10 cellular contexts compared by ENCODE assay signal in the genomic region with DNA sequence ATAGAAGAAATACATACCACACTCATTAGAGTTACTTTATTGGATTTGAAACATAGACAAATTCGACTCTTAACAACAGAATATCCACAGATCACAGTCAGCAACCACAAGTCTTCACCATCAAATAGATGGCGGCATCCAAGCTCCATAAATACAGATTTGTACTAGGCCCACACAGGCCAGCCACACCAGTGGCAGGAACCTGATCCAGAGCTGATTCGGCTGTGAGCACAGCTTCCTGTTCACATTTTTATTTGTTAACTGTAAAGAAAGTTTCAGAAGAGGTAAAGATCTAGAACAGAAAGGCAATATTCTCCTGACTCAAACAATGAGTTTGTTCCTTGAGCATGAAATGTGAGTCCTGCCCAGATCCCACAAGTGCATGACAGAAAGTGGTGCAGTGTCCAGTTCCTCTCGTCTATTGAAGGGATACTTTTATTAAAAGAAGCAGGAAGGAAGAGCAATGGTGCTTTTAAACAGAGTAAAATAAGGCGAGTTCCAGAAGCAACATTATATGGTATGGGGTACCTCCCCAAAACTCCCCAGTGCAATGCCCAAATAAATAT.
A peak's percentile ranks its signal among the peaks of the same experiment; 100 is the strongest.
DNase-seq lines count a peak whose midpoint lies in the region; ATAC-seq and TF ChIP-seq lines count a peak whose summit lies in the region.
"Had no signal": no experiment of that assay in that cellular context is flagged by ENCODE, and none has a peak within 500 bp of the region (broad histone marks: within the 10 kb centered on the region; RNA-seq: fewer than 3 reads in every experiment).

No MANE protein-coding gene starts in this region.

- peaks cover 36 to 77% (median 48%) of the 10 kb centered on the region in 7 donors for H3K4me1 Mint-ChIP-seq in naive thymus-derived CD4-positive, alpha-beta T cell

- H3K27me3 ChIP-seq in adipocyte (replicated peaks; ENCODE audit: control insufficient read depth, insufficient read depth, low read length) (no peaks in the 10 kb centered on the region), brain microvascular endothelial cell (replicated peaks) (no peaks in the 10 kb centered on the region)
- no peaks in the 10 kb centered on the region for H3K27me3 ChIP-seq in naive thymus-derived CD4-positive, alpha-beta T cell (ENCODE audit: control insufficient read depth in 2 of 2, insufficient read depth in 2 of 2, low read length in 2 of 2)

- H3K4me3 ChIP-seq in adipocyte (ENCODE audit: low read length) (peak overlapping the region; percentile 89), brain microvascular endothelial cell (ENCODE audit: low read depth, low read length) (no peak overlapping the region)
- H3K4me3 ChIP-seq in naive thymus-derived CD4-positive, alpha-beta T cell (ENCODE audit: low read length) = peak overlapping the region; percentile 60

- H3K36me3 ChIP-seq in adipocyte (ENCODE audit: control insufficient read depth, insufficient read depth, low read length, severe bottlenecking) (no peaks in the 10 kb centered on the region), brain microvascular endothelial cell (replicated peaks) (no peaks in the 10 kb centered on the region)
- no peaks in the 10 kb centered on the region for H3K36me3 ChIP-seq in naive thymus-derived CD4-positive, alpha-beta T cell (ENCODE audit: control insufficient read depth in 2 of 3, insufficient read depth in 3 of 3, low read length in 3 of 3)

- DNase-seq in stimulated activated CD4-positive, alpha-beta T cell treated with anti-CD3 and anti-CD28 coated beads, Interleukin-2, amount 100 ng/mL, for 24 hours = peak; percentile 27 to 32
- no peak for DNase-seq in stimulated activated CD4-positive, alpha-beta T cell treated with anti-CD3 and anti-CD28 coated beads, Interleukin-4, amount 100 ng/mL, for 1 hour
- DNase-seq in adipocyte (ENCODE audit: low read depth) (no peak), GM03348 (ENCODE audit: low spot score) (no peak), iPS-NIHi7 (ENCODE audit: extremely low spot score) (no peak), brain microvascular endothelial cell (no peak), epidermal melanocyte (ENCODE audit: insufficient read length, low spot score) (no peak)
- DNase-seq in naive thymus-derived CD4-positive, alpha-beta T cell = peak in 5 of 9 donors; percentile 31 to 42 (median 33)
- DNase-seq: Caco-2, NCI-H1105 had no signal

- POLR2A ChIA-PET in naive thymus-derived CD4-positive, alpha-beta T cell (lab: Charles Lee) = interaction anchor here (0.5 to 3.3 kb wide), 8 partner anchors 9 to 594 kb away, joined by 3 to 19 read pairs (median 5); no protein-coding TSS in a partner anchor

- no peak overlapping the region for H3K9ac ChIP-seq in adipocyte (ENCODE audit: low read length)

- CTCF ChIA-PET in naive thymus-derived CD4-positive, alpha-beta T cell (lab: Charles Lee) = interaction anchor here (0.8 to 1.2 kb wide), 2 partner anchors 9 to 325 kb away, joined by 3 to 4 read pairs; no protein-coding TSS in a partner anchor

- H3K4me1 ChIP-seq in adipocyte (ENCODE audit: control insufficient read depth, insufficient read depth, low read length) = peaks cover 48% of the 10 kb centered on the region
- peaks cover 21 to 39% of the 10 kb centered on the region in 2 donors for H3K4me1 ChIP-seq in naive thymus-derived CD4-positive, alpha-beta T cell (ENCODE audit: control insufficient read depth in 2 of 2, insufficient read depth in 2 of 2, low read length in 2 of 2)

- H3K4me3 Mint-ChIP-seq in naive thymus-derived CD4-positive, alpha-beta T cell = no peak overlapping the region

- H3K27ac ChIP-seq in naive thymus-derived CD4-positive, alpha-beta T cell (ENCODE audit: low read depth, low read length) = peak overlapping the region; percentile 95
- no peak overlapping the region for H3K27ac ChIP-seq in brain microvascular endothelial cell

- H3K9me3 ChIP-seq in adipocyte (ENCODE audit: control insufficient read depth, low read length) = no peaks in the 10 kb centered on the region
- H3K9me3 ChIP-seq in naive thymus-derived CD4-positive, alpha-beta T cell (ENCODE audit: control insufficient read depth in 2 of 3, low read length in 3 of 3) = no peaks in the 10 kb centered on the region
- H3K9me3 ChIP-seq: Caco-2 had no signal

- in situ Hi-C loops in brain microvascular endothelial cell (cut with HindIII; ENCODE audit: low pct_ligation_motif_present, low sequenced_read_pairs) = no loop called here

- peaks cover 4 to 21% (median 13%) of the 10 kb centered on the region in 5 donors for H3K36me3 Mint-ChIP-seq in naive thymus-derived CD4-positive, alpha-beta T cell

- no peaks in the 10 kb centered on the region for H3K27me3 Mint-ChIP-seq in naive thymus-derived CD4-positive, alpha-beta T cell

- H3K27ac Mint-ChIP-seq in naive thymus-derived CD4-positive, alpha-beta T cell = no peak overlapping the region

- intact Hi-C loops in naive thymus-derived CD4-positive, alpha-beta T cell (cut with micrococcal nuclease) = loop anchor here (2.0 to 10.0 kb wide), 4 partner anchors 51 to 739 kb away; a partner anchor contains a TSS

- TF ChIP-seq CTCF in brain microvascular endothelial cell (IDR thresholded peaks at IDR 0.05; ENCODE audit: low read depth, low read length, missing control alignments) = no peak

- ATAC-seq in naive thymus-derived CD4-positive, alpha-beta T cell = no peak

- no peaks in the 10 kb centered on the region for H3K9me3 Mint-ChIP-seq in naive thymus-derived CD4-positive, alpha-beta T cell

Comparison
In these comparisons a context has a peak if more than half of its experiments do, and no peak if none do; other contexts are left out.
1. DNase-seq: peak in stimulated activated CD4-positive, alpha-beta T cell treated with anti-CD3 and anti-CD28 coated beads, Interleukin-2, amount 100 ng/mL, for 24 hours (2 of 2) and naive thymus-derived CD4-positive, alpha-beta T cell (5 of 9); none in stimulated activated CD4-positive, alpha-beta T cell treated with anti-CD3 and anti-CD28 coated beads, Interleukin-4, amount 100 ng/mL, for 1 hour (single experiment), adipocyte (single experiment), GM03348 (single experiment), iPS-NIHi7 (single experiment), brain microvascular endothelial cell (single experiment) and epidermal melanocyte (single experiment).